1 cellular context compared by ENCODE assay signal in the genomic region with DNA sequence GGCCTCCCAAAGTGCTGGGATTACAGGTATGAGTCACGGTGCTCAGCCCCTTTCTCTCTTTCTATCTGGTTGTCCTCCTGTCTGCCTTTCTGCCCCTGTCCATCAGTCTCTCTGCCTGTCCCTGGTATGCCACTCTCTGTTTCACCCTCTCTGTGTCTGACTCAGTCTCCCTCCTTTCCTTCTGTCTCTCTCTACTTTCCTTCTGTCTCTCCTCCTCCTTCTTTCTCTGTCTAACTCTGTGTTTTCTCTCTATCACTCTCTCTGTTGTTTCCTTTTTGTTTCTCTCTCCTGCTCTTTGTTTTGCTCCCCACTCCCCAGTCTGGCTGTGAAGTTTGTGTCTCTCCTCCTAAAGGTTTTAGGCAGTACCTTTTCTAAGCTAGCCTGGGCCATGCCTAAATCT.
TF ChIP-seq lines count a peak whose summit lies in the region.

No MANE protein-coding gene starts in this region.

TF ChIP-seq in GM12878, 131 proteins besides CTCF, POLR2A, EP300 and RAD21:
- TF ChIP-seq, protein P1, sequence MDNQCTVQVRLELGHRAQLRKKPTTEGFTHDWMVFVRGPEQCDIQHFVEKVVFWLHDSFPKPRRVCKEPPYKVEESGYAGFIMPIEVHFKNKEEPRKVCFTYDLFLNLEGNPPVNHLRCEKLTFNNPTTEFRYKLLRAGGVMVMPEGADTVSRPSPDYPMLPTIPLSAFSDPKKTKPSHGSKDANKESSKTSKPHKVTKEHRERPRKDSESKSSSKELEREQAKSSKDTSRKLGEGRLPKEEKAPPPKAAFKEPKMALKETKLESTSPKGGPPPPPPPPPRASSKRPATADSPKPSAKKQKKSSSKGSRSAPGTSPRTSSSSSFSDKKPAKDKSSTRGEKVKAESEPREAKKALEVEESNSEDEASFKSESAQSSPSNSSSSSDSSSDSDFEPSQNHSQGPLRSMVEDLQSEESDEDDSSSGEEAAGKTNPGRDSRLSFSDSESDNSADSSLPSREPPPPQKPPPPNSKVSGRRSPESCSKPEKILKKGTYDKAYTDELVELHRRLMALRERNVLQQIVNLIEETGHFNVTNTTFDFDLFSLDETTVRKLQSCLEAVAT (IDR thresholded peaks at IDR 0.05) = no peak
- TF ChIP-seq ATF7 (IDR thresholded peaks at IDR 0.05; ENCODE audit: low read depth) = no peak
- TF ChIP-seq BRCA1 (IDR thresholded peaks at IDR 0.05; ENCODE audit: low read depth, low read length) = no peak
- TF ChIP-seq JUND (IDR thresholded peaks at IDR 0.05; ENCODE audit: low read depth, low read length) = no peak
- no peak for TF ChIP-seq MEF2B (IDR thresholded peaks at IDR 0.05; ENCODE audit: partially characterized antibody, poor library complexity, severe bottlenecking)
- no peak for TF ChIP-seq SUPT20H (IDR thresholded peaks at IDR 0.05; ENCODE audit: borderline replicate concordance, control insufficient read depth, low read depth, low read length)
- no peak for TF ChIP-seq ZSCAN29 (IDR thresholded peaks at IDR 0.05)
- no peak for TF ChIP-seq RB1 (IDR thresholded peaks at IDR 0.05; ENCODE audit: borderline replicate concordance)
- TF ChIP-seq TARDBP (IDR thresholded peaks at IDR 0.05; ENCODE audit: borderline replicate concordance) = no peak
- TF ChIP-seq, protein P2, sequence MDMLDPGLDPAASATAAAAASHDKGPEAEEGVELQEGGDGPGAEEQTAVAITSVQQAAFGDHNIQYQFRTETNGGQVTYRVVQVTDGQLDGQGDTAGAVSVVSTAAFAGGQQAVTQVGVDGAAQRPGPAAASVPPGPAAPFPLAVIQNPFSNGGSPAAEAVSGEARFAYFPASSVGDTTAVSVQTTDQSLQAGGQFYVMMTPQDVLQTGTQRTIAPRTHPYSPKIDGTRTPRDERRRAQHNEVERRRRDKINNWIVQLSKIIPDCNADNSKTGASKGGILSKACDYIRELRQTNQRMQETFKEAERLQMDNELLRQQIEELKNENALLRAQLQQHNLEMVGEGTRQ (IDR thresholded peaks at IDR 0.05; ENCODE audit: borderline replicate concordance, low read depth, low read length) = no peak
- no peak for TF ChIP-seq CEBPB (IDR thresholded peaks at IDR 0.05; ENCODE audit: borderline replicate concordance in 1 of 2, low read depth in 2 of 2, low read length in 2 of 2)
- TF ChIP-seq SPI1 (IDR thresholded peaks at IDR 0.05; ENCODE audit: borderline replicate concordance, insufficient read depth, low read depth, low read length) = no peak
TF ChIP-seq in GM12878: peak in this region for 0.
